Comparison of ENCODE assay signal across 1 cellular context in the genomic region with DNA sequence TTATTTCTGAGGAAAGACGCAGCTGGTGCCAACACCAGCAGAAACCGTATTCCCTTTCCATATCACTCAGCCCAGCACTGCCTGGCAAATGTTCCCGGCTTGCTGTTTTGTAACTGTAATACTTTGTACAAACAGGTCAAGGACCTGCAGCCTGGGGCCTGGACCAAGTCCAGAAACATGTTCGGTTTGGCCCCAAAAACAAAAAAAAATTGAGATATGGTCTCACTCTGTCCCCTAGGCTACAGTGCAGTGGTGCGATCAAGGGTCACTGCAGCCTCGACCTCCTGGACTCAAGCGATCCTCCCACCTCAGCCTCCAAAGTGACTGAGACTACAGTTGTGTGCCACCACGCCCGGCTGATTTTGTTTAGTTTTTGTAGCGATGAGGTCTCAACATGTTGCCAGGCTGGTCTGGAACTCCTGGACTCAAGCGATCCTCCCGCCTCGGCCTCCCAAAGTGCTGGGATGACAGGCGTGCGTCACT.
A peak's percentile ranks its signal among the peaks of the same experiment; 100 is the strongest.
TF ChIP-seq lines count a peak whose summit lies in the region.

No MANE protein-coding gene starts in this region.

TF ChIP-seq in liver, 16 proteins besides CTCF, POLR2A, EP300 and RAD21 (continued from another document):
- TF ChIP-seq, protein P1, sequence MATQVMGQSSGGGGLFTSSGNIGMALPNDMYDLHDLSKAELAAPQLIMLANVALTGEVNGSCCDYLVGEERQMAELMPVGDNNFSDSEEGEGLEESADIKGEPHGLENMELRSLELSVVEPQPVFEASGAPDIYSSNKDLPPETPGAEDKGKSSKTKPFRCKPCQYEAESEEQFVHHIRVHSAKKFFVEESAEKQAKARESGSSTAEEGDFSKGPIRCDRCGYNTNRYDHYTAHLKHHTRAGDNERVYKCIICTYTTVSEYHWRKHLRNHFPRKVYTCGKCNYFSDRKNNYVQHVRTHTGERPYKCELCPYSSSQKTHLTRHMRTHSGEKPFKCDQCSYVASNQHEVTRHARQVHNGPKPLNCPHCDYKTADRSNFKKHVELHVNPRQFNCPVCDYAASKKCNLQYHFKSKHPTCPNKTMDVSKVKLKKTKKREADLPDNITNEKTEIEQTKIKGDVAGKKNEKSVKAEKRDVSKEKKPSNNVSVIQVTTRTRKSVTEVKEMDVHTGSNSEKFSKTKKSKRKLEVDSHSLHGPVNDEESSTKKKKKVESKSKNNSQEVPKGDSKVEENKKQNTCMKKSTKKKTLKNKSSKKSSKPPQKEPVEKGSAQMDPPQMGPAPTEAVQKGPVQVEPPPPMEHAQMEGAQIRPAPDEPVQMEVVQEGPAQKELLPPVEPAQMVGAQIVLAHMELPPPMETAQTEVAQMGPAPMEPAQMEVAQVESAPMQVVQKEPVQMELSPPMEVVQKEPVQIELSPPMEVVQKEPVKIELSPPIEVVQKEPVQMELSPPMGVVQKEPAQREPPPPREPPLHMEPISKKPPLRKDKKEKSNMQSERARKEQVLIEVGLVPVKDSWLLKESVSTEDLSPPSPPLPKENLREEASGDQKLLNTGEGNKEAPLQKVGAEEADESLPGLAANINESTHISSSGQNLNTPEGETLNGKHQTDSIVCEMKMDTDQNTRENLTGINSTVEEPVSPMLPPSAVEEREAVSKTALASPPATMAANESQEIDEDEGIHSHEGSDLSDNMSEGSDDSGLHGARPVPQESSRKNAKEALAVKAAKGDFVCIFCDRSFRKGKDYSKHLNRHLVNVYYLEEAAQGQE (IDR thresholded peaks at IDR 0.05): no peak
- TF ChIP-seq, protein P2, sequence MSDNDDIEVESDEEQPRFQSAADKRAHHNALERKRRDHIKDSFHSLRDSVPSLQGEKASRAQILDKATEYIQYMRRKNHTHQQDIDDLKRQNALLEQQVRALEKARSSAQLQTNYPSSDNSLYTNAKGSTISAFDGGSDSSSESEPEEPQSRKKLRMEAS (IDR thresholded peaks at IDR 0.05): peak; percentile 69
- TF ChIP-seq JUND (IDR thresholded peaks at IDR 0.05) (peak in 1 of 2 donors; percentile 40), EGR1 (IDR thresholded peaks at IDR 0.05; ENCODE audit: low read depth in 2 of 2) (peak in 1 of 2 donors; percentile 41), TAF1 (conservative IDR thresholded peaks at IDR 0.05) (peak; percentile 51), SP1 (IDR thresholded peaks at IDR 0.05) (peak; percentile 62), HNF4A (conservative IDR thresholded peaks at IDR 0.05) (peak; percentile 93), YY1 (IDR thresholded peaks at IDR 0.05) (peak; percentile 48), GABPA (IDR thresholded peaks at IDR 0.05 in 1 of 2, conservative IDR thresholded peaks at IDR 0.05 in 1 of 2) (peak in 1 of 2 donors; percentile 44)
- TF ChIP-seq, protein P3, sequence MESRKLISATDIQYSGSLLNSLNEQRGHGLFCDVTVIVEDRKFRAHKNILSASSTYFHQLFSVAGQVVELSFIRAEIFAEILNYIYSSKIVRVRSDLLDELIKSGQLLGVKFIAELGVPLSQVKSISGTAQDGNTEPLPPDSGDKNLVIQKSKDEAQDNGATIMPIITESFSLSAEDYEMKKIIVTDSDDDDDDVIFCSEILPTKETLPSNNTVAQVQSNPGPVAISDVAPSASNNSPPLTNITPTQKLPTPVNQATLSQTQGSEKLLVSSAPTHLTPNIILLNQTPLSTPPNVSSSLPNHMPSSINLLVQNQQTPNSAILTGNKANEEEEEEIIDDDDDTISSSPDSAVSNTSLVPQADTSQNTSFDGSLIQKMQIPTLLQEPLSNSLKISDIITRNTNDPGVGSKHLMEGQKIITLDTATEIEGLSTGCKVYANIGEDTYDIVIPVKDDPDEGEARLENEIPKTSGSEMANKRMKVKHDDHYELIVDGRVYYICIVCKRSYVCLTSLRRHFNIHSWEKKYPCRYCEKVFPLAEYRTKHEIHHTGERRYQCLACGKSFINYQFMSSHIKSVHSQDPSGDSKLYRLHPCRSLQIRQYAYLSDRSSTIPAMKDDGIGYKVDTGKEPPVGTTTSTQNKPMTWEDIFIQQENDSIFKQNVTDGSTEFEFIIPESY (IDR thresholded peaks at IDR 0.05): no peak
- TF ChIP-seq, protein P4, sequence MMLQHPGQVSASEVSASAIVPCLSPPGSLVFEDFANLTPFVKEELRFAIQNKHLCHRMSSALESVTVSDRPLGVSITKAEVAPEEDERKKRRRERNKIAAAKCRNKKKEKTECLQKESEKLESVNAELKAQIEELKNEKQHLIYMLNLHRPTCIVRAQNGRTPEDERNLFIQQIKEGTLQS (IDR thresholded peaks at IDR 0.05): no peak
